Comparison of ENCODE assay signal across 7 cellular contexts in genomic region chr1:46932020-46932419, GRCh38. TPM values are rescaled to one million over a fixed set of nuclear protein-coding genes. Genes with fewer than 3 reads are reported as not detected.
"Had no signal": no experiment of that assay in that cellular context is flagged by ENCODE, and none has a peak within 500 bp of the region (broad histone marks: within the 10 kb centered on the region; RNA-seq: fewer than 3 reads in every experiment).

No MANE protein-coding gene starts in this region.

RNA-seq across cellular contexts. Expression of gene CYP4A11, which starts 9.3 kb away (rescaled TPM):
- total RNA-seq: GM23248, GM23338, H1, H4, H7, H9, HFFc6 had no signal
